In genomic region chr18:3452750-3453539, GRCh38 we compare ENCODE assay signal across 8 cellular contexts. TPM values are rescaled to one million over a fixed set of nuclear protein-coding genes. Genes with fewer than 3 reads are reported as not detected.
A peak's percentile ranks its signal among the peaks of the same experiment; 100 is the strongest.
DNase-seq lines count a peak whose midpoint lies in the region; ATAC-seq and TF ChIP-seq lines count a peak whose summit lies in the region.

No MANE protein-coding gene starts in this region.

- no peak for ATAC-seq in left lobe of liver
- no peak for ATAC-seq in HG02852 (IDR thresholded peaks at IDR 0.05; ENCODE audit: unreplicated experiment)
- no peak for ATAC-seq in GM19397 (IDR thresholded peaks at IDR 0.05; ENCODE audit: unreplicated experiment)

- TF ChIP-seq CTCF in AG10803 (conservative IDR thresholded peaks at IDR 0.05; ENCODE audit: low read length), result no peak

- H3K4me1 Mint-ChIP-seq in dendritic cell treated with granulocyte-macrophage colony-stimulating factor and Interleukin-4, amounts not matched to agents 40 ng/mL and 50 ng/mL, for 4 days (ENCODE audit: low read depth), result peaks cover 20% of the 10 kb centered on the region

- intact Hi-C loops in dendritic cell treated with granulocyte-macrophage colony-stimulating factor and Interleukin-4, amounts not matched to agents 40 ng/mL and 50 ng/mL, for 4 days (cut with micrococcal nuclease), result loop anchor here (5.0 to 10.0 kb wide), 2 partner anchors 209 to 422 kb away; no protein-coding TSS in a partner anchor

- peak; percentile 34 for DNase-seq in AG10803 (ENCODE audit: low read depth)
- peak; percentile 22 for DNase-seq in NAMALWA (ENCODE audit: low spot score)
- DNase-seq in myocyte (ENCODE audit: low read depth), result peak; percentile 55
- DNase-seq in left lobe of liver (ENCODE audit: low spot score), result no peak
- DNase-seq in NCI-H1436 (lab: John Stamatoyannopoulos, UW), result no peak

- H3K27me3 Mint-ChIP-seq in dendritic cell treated with granulocyte-macrophage colony-stimulating factor and Interleukin-4, amounts not matched to agents 40 ng/mL and 50 ng/mL, for 4 days, result no peaks in the 10 kb centered on the region

- H3K9me3 Mint-ChIP-seq in dendritic cell treated with granulocyte-macrophage colony-stimulating factor and Interleukin-4, amounts not matched to agents 40 ng/mL and 50 ng/mL, for 4 days, result no peaks in the 10 kb centered on the region

- H3K4me3 ChIP-seq in AG10803 (ENCODE audit: low read length), result peak overlapping the region; percentile 97

- peaks cover 67% of the 10 kb centered on the region for H3K36me3 Mint-ChIP-seq in dendritic cell treated with granulocyte-macrophage colony-stimulating factor and Interleukin-4, amounts not matched to agents 40 ng/mL and 50 ng/mL, for 4 days (ENCODE audit: low read depth)

- peak overlapping the region; percentile 90 for H3K4me3 Mint-ChIP-seq in dendritic cell treated with granulocyte-macrophage colony-stimulating factor and Interleukin-4, amounts not matched to agents 40 ng/mL and 50 ng/mL, for 4 days

- peak overlapping the region; percentile 99 for H3K27ac Mint-ChIP-seq in dendritic cell treated with granulocyte-macrophage colony-stimulating factor and Interleukin-4, amounts not matched to agents 40 ng/mL and 50 ng/mL, for 4 days

RNA-seq across cellular contexts. Expression of gene TGIF1, which starts 3.0 kb away (rescaled TPM):
- total RNA-seq in myocyte (74.2 and 101 TPM in 2 replicates), left lobe of liver (14.1 TPM)
- 44.4 TPM for polyA plus RNA-seq in myocyte (2012)

Comparison
In these comparisons a context has a peak if more than half of its experiments do, and no peak if none do; other contexts are left out.
1. DNase-seq: peak in AG10803 (single experiment), NAMALWA (single experiment) and myocyte (single experiment); none in left lobe of liver (single experiment) and NCI-H1436 (single experiment).